ENCODE assay signal across 8 cellular contexts in genomic region chr7:128883622-128884549, GRCh38. TPM values are rescaled to one million over a fixed set of nuclear protein-coding genes. Genes with fewer than 3 reads are reported as not detected.
DNase-seq lines count a peak whose midpoint lies in the region; ATAC-seq and TF ChIP-seq lines count a peak whose summit lies in the region.

No MANE protein-coding gene starts in this region.

- BruUV-seq in HCT116 (replicated peaks; lab: Mats Ljungman, UMichigan), result no TSS peak

- RAD21 ChIA-PET in HCT116 (lab: Charles Lee; ENCODE audit: low non-redundant PET in 1 of 2, low total read pairs in 2 of 2, uncharacterized antibody in 2 of 2, unreplicated experiment in 2 of 2), result interaction anchor here in 1 of 2 experiments (0.6 to 1.8 kb wide), 2 partner anchors 9 to 457 kb away, joined by 3 to 4 read pairs; no protein-coding TSS in a partner anchor

- no peaks in the 10 kb centered on the region for H3K27me3 ChIP-seq in HCT116 (ENCODE audit: insufficient read depth, low read length)

- H3K36me3 ChIP-seq in HCT116 (ENCODE audit: control insufficient read depth in 1 of 2, insufficient read depth in 2 of 2, low read length in 2 of 2), result no peaks in the 10 kb centered on the region

- no peak overlapping the region for H3K4me3 ChIP-seq in HCT116 (replicated peaks in 1 of 2; ENCODE audit: low read depth in 1 of 2, low read length in 2 of 2)

- TF ChIP-seq POLR2A in HCT116 (IDR thresholded peaks at IDR 0.05; ENCODE audit: borderline replicate concordance, extremely low read depth, insufficient read depth, insufficient read length), result no peak

- no peak overlapping the region for H3K4me2 ChIP-seq in HCT116 (ENCODE audit: low read length)

- DNase-seq in ELF-1 (ENCODE audit: low read depth, low spot score) (peak; percentile 90), HCT116 (ENCODE audit: low read depth, low spot score) (peak; percentile 58), NCI-H146 (lab: John Stamatoyannopoulos, UW) (peak; percentile 39), T-helper 2 cell (peak; percentile 61 to 82 (median 76)), amniotic epithelial cell (ENCODE audit: low read depth) (peak; percentile 49), hepatic stellate cell (ENCODE audit: low spot score) (peak; percentile 98), smooth muscle cell of the brain vasculature (ENCODE audit: low read depth, low spot score) (peak; percentile 35)

- TF ChIP-seq RAD21 in HCT116 (IDR thresholded peaks at IDR 0.05; ENCODE audit: low read depth), result no peak

- ATAC-seq in HCT116 (peak; percentile 71), GM18519 (IDR thresholded peaks at IDR 0.05; ENCODE audit: low FRiP score, unreplicated experiment) (no peak)

- H3K27ac ChIP-seq in HCT116 (ENCODE audit: low read depth, low read length), result no peak overlapping the region

- intact Hi-C loops in HCT116 (cut with micrococcal nuclease), result loop anchor here (1.0 to 5.0 kb wide), 3 partner anchors 90 to 457 kb away; no protein-coding TSS in a partner anchor

- no peak overlapping the region for H2AFZ ChIP-seq in HCT116 (ENCODE audit: low read depth, low read length, poor library complexity, severe bottlenecking)

- peak in 2 of 3 experiments; percentile 83 to 97; a peak in 4 of 6 replicates for TF ChIP-seq CTCF in HCT116 (IDR thresholded peaks at IDR 0.05 in 2 of 3, conservative IDR thresholded peaks at IDR 0.05 in 1 of 3; ENCODE audit: borderline replicate concordance in 1 of 3, insufficient read depth in 1 of 3, low read depth in 2 of 3, low read length in 2 of 3)

- POLR2A ChIA-PET in HCT116 (lab: Charles Lee), result no interaction called here

- H3K9ac ChIP-seq in HCT116 (ENCODE audit: low read length), result no peak overlapping the region

- no peaks in the 10 kb centered on the region for H3K79me2 ChIP-seq in HCT116 (ENCODE audit: insufficient read depth, low read length)

- CTCF ChIA-PET in HCT116 (lab: Charles Lee), result interaction anchor here (0.8 to 1.4 kb wide), 16 partner anchors 9 to 457 kb away, joined by 3 to 10 read pairs (median 4); partner anchors contain the start of genes ATP6V1F and CCDC136

- peaks cover 0 to 15% of the 10 kb centered on the region in 2 experiments; a peak in 2 of 4 replicates for H3K4me1 ChIP-seq in HCT116 (ENCODE audit: control insufficient read depth in 1 of 2, insufficient read depth in 2 of 2, low read length in 2 of 2)

- no peaks in the 10 kb centered on the region for H4K20me1 ChIP-seq in HCT116 (ENCODE audit: insufficient read depth)

- no peaks in the 10 kb centered on the region for H3K9me3 ChIP-seq in HCT116 (ENCODE audit: control insufficient read depth in 1 of 2, insufficient read depth in 1 of 2, low read depth in 1 of 2, low read length in 2 of 2)

- no peaks in the 10 kb centered on the region for H3K9me2 ChIP-seq in HCT116 (ENCODE audit: insufficient read depth)

TF ChIP-seq in HCT116, 20 proteins besides CTCF, POLR2A, EP300 and RAD21:
- TF ChIP-seq YY1 (IDR thresholded peaks at IDR 0.05; ENCODE audit: extremely low read depth, insufficient replicate concordance, low read depth, low read length) (peak; percentile 65), EGR1 (IDR thresholded peaks at IDR 0.05; ENCODE audit: low read depth) (no peak), ZFX (IDR thresholded peaks at IDR 0.05) (peak; percentile 26; the same call in 1 of the 2 replicates)

RNA-seq across cellular contexts. Expression of gene ATP6V1F, which starts 21.2 kb away (rescaled TPM):
- 149 TPM for total RNA-seq in HCT116 (2021; ENCODE audit: unreplicated experiment)
- polyA plus RNA-seq in HCT116 (2012), result 223 and 261 TPM in 2 replicates

RNA-seq across cellular contexts. Expression of gene KCP, which starts 26.6 kb away (rescaled TPM):
- total RNA-seq in HCT116 (2021; ENCODE audit: unreplicated experiment), result 1.6 TPM
- polyA plus RNA-seq in HCT116 (2012), result 0.79 and 1.2 TPM in 2 replicates

RNA-seq across cellular contexts. Expression of gene FLNC, which starts 53.7 kb away (rescaled TPM):
- 42.8 TPM for total RNA-seq in HCT116 (2021; ENCODE audit: unreplicated experiment)
- polyA plus RNA-seq in HCT116 (2012), result 38.4 and 60.1 TPM in 2 replicates

RNA-seq across cellular contexts. Expression of gene IRF5, which starts 53.8 kb away (rescaled TPM):
- 16.5 TPM for total RNA-seq in HCT116 (2021; ENCODE audit: unreplicated experiment)
- polyA plus RNA-seq in HCT116 (2012), result 13.0 and 13.4 TPM in 2 replicates

Comparison
In these comparisons a context has a peak if more than half of its experiments do, and no peak if none do; other contexts are left out.
1. DNase-seq: peak in every context shown above with its lines; median percentile 98 in hepatic stellate cell; 90 in ELF-1; 76 in T-helper 2 cell; 58 in HCT116; 49 in amniotic epithelial cell; 39 in NCI-H146; 35 in smooth muscle cell of the brain vasculature.